Comparison of ENCODE assay signal across 8 cellular contexts in the genomic region with DNA sequence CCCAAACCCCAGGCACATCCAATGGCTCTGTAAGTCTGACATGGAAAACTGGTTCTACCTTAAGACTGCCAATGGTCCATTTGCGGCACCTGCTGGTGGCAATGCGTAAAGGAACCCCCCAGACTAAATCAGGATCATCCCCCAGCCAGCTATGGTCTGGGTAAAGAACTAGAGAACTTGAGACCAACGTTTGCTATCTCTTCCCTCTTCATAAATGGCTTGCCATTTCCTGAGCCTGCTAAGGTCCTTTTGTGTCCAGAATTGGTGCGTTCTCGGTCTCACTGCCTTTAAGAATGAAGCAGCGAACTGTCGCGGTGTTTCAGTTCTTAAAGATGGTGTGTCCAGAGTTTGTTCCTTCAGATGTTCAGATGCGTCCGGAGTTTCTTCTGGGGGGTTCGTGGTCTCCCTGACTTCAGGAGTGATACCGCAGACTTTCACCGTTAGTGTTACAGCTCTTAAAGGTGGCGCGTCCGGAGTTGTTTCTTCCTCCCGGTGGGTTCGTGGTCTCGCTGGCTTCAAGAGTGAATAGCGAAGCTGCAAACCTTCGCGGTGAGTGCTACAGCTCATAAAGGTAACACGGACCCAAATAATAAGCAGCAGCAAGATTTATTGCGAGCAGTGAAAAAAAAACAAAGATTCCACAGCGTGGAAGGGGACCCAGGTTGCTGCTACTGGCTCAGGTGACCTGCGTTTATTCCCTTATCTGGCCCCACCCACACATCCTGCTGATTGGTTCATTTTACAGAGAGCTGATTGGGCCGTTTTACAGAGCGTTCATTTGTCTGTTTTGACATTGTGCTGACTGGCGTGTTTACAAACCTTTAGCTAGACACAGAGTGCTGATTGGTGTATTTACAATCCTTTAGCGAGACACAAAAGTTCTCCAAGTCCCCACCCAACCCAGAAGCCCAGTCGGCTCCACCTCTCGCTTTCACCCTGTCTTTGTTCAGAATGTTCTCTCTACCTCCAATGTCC.
A peak's percentile ranks its signal among the peaks of the same experiment; 100 is the strongest.
DNase-seq lines count a peak whose midpoint lies in the region; ATAC-seq lines count a peak whose summit lies in the region.

No MANE protein-coding gene starts in this region.

- H3K4me3 ChIP-seq in GM23248: no peak overlapping the region

- H2AFZ ChIP-seq in GM23248: no peak overlapping the region

- no peaks in the 10 kb centered on the region for H3K27me3 ChIP-seq in GM23248 (replicated peaks; ENCODE audit: insufficient read depth)

- 74 to 76% methylated on average over 32 of the region's 32 CpGs for WGBS in GM23248 (ENCODE audit: low coverage in 1 of 2, low lambda C conversion rate in 2 of 2, missing lambda C conversion rate in 2 of 2), 2 experiments

- no peaks in the 10 kb centered on the region for H3K9me3 ChIP-seq in GM23248 (ENCODE audit: low read depth)

- DNase-seq in SIG-M5 treated with dmso at 0.1 percent for 504 hours (lab: John Stamatoyannopoulos, UW; ENCODE audit: unreplicated experiment) (peak; percentile 45), SIG-M5 (lab: John Stamatoyannopoulos, UW) (no peak), NCI-H526 (lab: John Stamatoyannopoulos, UW) (peak; percentile 32 to 75), iPS-NIHi7 (ENCODE audit: extremely low spot score) (peak; percentile 62), GM23248 (no peak)
- peak; percentile 72 for DNase-seq in activated T-cell treated with anti-CD3 and anti-CD28 coated beads, Interleukin-2, amount 50 U/mL, for 1 hour
- peak; percentile 27 to 33 for DNase-seq in stimulated activated CD8-positive, alpha-beta memory T cell treated with anti-CD3 and anti-CD28 coated beads, Interleukin-7, amount 100 ng/mL, for 1 hour (ENCODE audit: low read depth in 2 of 2)

- H3K9ac ChIP-seq in GM23248: no peak overlapping the region

- H3F3A ChIP-seq in GM23248 (ENCODE audit: insufficient read depth): no peaks in the 10 kb centered on the region

- no peaks in the 10 kb centered on the region for H3K4me1 ChIP-seq in GM23248 (ENCODE audit: insufficient read depth)

- no peaks in the 10 kb centered on the region for H3K36me3 ChIP-seq in GM23248 (ENCODE audit: low read depth)

- in situ Hi-C loops in GM23248 (cut with MboI): no loop called here

- H4K20me1 ChIP-seq in GM23248 (ENCODE audit: insufficient read depth): no peaks in the 10 kb centered on the region

- H3K9me2 ChIP-seq in GM23248 (ENCODE audit: insufficient read depth): no peaks in the 10 kb centered on the region

- no peak overlapping the region for H3K27ac ChIP-seq in GM23248

- ATAC-seq in HG02870 (IDR thresholded peaks at IDR 0.05; ENCODE audit: unreplicated experiment): peak; percentile 51

- no peak overlapping the region for H3K4me2 ChIP-seq in GM23248 (ENCODE audit: unreplicated experiment)

- H3K79me2 ChIP-seq in GM23248 (ENCODE audit: insufficient read depth): no peaks in the 10 kb centered on the region

Comparison
In these comparisons a context has a peak if more than half of its experiments do, and no peak if none do; other contexts are left out.
1. DNase-seq: peak in SIG-M5 treated with dmso at 0.1 percent for 504 hours (single experiment), NCI-H526 (2 of 2), activated T-cell treated with anti-CD3 and anti-CD28 coated beads, Interleukin-2, amount 50 U/mL, for 1 hour (single experiment), iPS-NIHi7 (single experiment) and stimulated activated CD8-positive, alpha-beta memory T cell treated with anti-CD3 and anti-CD28 coated beads, Interleukin-7, amount 100 ng/mL, for 1 hour (2 of 2); none in SIG-M5 (single experiment) and GM23248 (single experiment).